Comparison of ENCODE assay signal across 2 cellular contexts in the genomic region with DNA sequence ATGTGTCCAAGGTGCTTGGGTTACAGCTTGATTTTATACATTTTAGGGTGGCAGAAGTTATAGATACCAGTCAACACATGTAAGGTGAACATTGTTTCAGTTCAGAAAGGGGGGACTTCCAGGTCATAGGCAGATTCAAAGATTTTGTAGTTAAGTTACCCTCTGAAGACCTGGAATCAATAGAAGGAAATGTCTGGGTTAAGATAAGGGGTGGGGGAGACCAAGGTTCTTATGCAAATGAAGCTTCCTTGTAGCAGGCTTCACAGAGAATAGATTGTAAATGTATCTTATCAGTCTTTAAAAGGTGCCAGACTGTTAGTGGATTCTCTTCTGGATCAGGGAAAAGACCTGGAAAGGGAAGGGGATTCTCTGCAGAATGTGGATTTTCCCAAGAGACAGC.
A peak's percentile ranks its signal among the peaks of the same experiment; 100 is the strongest.
TF ChIP-seq lines count a peak whose summit lies in the region.

No MANE protein-coding gene starts in this region.

TF ChIP-seq in liver, 16 proteins besides CTCF, POLR2A, EP300 and RAD21:
- TF ChIP-seq FOXA2 (IDR thresholded peaks at IDR 0.05) (no peak), NR2F2 (IDR thresholded peaks at IDR 0.05) (peak; percentile 42)

TF ChIP-seq in HepG2, 621 proteins besides CTCF, POLR2A, EP300 and RAD21:
- TF ChIP-seq PRPF4 (IDR thresholded peaks at IDR 0.05; ENCODE audit: low read depth, low read length, poor library complexity, severe bottlenecking) = no peak
- no peak for TF ChIP-seq ZNF572 (CRISPR knock-in tag; IDR thresholded peaks at IDR 0.05)
- no peak for TF ChIP-seq SOX6 (IDR thresholded peaks at IDR 0.05)
- no peak for TF ChIP-seq SOX6 (CRISPR knock-in tag; IDR thresholded peaks at IDR 0.05)
- TF ChIP-seq, protein P1, sequence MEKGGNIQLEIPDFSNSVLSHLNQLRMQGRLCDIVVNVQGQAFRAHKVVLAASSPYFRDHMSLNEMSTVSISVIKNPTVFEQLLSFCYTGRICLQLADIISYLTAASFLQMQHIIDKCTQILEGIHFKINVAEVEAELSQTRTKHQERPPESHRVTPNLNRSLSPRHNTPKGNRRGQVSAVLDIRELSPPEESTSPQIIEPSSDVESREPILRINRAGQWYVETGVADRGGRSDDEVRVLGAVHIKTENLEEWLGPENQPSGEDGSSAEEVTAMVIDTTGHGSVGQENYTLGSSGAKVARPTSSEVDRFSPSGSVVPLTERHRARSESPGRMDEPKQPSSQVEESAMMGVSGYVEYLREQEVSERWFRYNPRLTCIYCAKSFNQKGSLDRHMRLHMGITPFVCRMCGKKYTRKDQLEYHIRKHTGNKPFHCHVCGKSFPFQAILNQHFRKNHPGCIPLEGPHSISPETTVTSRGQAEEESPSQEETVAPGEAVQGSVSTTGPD (CRISPR knock-in tag; IDR thresholded peaks at IDR 0.05) = no peak
- TF ChIP-seq SIN3B (IDR thresholded peaks at IDR 0.05; ENCODE audit: low read length) = no peak
- no peak for TF ChIP-seq ZNF780A (CRISPR knock-in tag; IDR thresholded peaks at IDR 0.05)
- no peak for TF ChIP-seq ATRX (CRISPR knock-in tag; IDR thresholded peaks at IDR 0.05; ENCODE audit: borderline replicate concordance)
- no peak for TF ChIP-seq CCDC6 (CRISPR knock-in tag; IDR thresholded peaks at IDR 0.05)
- no peak for TF ChIP-seq KMT2A (CRISPR knock-in tag; IDR thresholded peaks at IDR 0.05)
- TF ChIP-seq, protein P2, sequence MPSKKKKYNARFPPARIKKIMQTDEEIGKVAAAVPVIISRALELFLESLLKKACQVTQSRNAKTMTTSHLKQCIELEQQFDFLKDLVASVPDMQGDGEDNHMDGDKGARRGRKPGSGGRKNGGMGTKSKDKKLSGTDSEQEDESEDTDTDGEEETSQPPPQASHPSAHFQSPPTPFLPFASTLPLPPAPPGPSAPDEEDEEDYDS (CRISPR knock-in tag; IDR thresholded peaks at IDR 0.05) = no peak
